In the genomic region with DNA sequence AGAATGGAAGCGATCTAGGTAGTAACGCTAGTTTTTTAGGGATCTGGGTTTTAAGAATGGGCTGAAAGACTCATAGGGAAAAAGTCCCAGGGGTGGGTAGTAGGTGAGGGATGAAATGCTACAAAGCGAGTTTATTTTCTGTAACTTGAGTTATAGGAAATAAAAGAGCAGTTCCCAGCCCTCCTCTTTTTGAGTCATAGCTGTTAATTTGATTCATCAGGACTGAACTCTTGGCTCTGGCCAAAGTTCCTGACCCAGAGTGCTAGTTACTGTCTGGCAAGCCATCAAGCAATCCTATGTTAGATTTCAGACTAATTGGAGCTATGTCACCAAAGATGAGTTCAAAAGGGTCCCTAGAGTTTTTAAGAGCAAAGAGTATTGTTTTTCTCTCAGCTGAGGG, we compare ENCODE assay signal across 25 cellular contexts. TPM values are rescaled to one million over a fixed set of nuclear protein-coding genes. Genes with fewer than 3 reads are reported as not detected.
DNase-seq lines count a peak whose midpoint lies in the region; ATAC-seq and TF ChIP-seq lines count a peak whose summit lies in the region.
"Had no signal": no experiment of that assay in that cellular context is flagged by ENCODE, and none has a peak within 500 bp of the region (broad histone marks: within the 10 kb centered on the region; RNA-seq: fewer than 3 reads in every experiment).

No MANE protein-coding gene starts in this region.

- no peaks in the 10 kb centered on the region for H3K27me3 ChIP-seq in SK-N-SH (ENCODE audit: insufficient read depth)
- H3K27me3 ChIP-seq: BE2C had no signal

- no peak overlapping the region for H3K9ac ChIP-seq in SK-N-SH

- no peaks in the 10 kb centered on the region for H3F3A ChIP-seq in SK-N-SH (replicated peaks; ENCODE audit: insufficient read depth)

- H3K4me2 ChIP-seq in SK-N-SH = no peak overlapping the region

- POLR2A ChIA-PET in SK-N-SH (lab: Yijun Ruan, JAX) = no interaction called here

- H4K20me1 ChIP-seq in SK-N-SH (ENCODE audit: insufficient read depth) = no peaks in the 10 kb centered on the region

- H3K4me3 ChIP-seq in SK-N-SH (ENCODE audit: low read depth in 2 of 2, low read length in 1 of 2) = no peak overlapping the region
- no peak overlapping the region for H3K4me3 ChIP-seq in fibroblast of mammary gland (ENCODE audit: control insufficient read depth, low read depth, low read length)

- no peaks in the 10 kb centered on the region for H3K4me1 Mint-ChIP-seq in activated T-cell treated with anti-CD3 and anti-CD28 coated beads, Interleukin-2, amount 50 U/mL, for 72 hours (ENCODE audit: low read depth)

- no peaks in the 10 kb centered on the region for H3K36me3 Mint-ChIP-seq in activated T-cell treated with anti-CD3 and anti-CD28 coated beads, Interleukin-2, amount 50 U/mL, for 72 hours (ENCODE audit: insufficient read depth in 2 of 2)

- H3K27me3 Mint-ChIP-seq in activated T-cell treated with anti-CD3 and anti-CD28 coated beads, Interleukin-2, amount 50 U/mL, for 72 hours (ENCODE audit: low read depth) = no peaks in the 10 kb centered on the region

- ATAC-seq in SK-N-SH treated with all-trans-retinoic acid at 6 μM for 48 hours (peak; percentile 22; the same call in 1 of the 3 replicates), omental fat pad (ENCODE audit: low FRiP score) (peak; percentile 71)
- ATAC-seq in activated T-cell treated with anti-CD3 and anti-CD28 coated beads, Interleukin-2, amount 50 U/mL, for 72 hours (replicated peaks in 1 of 2) = no peak

- H3K4me3 Mint-ChIP-seq in activated T-cell treated with anti-CD3 and anti-CD28 coated beads, Interleukin-2, amount 50 U/mL, for 72 hours = no peak overlapping the region

- no peaks in the 10 kb centered on the region for H3K4me1 ChIP-seq in SK-N-SH (ENCODE audit: control insufficient read depth in 1 of 2, insufficient read depth in 2 of 2, low read depth in 1 of 2, low read length in 1 of 2)
- H3K4me1 ChIP-seq: BE2C had no signal

- TF ChIP-seq EP300 in SK-N-SH (IDR thresholded peaks at IDR 0.05; ENCODE audit: borderline replicate concordance in 1 of 2, low read depth in 1 of 2, low read length in 1 of 2) = no peak

- 75% methylated on average over 3 of the region's 3 CpGs for WGBS in SK-N-SH (ENCODE audit: low lambda C conversion rate)

- no peak overlapping the region for H3K27ac Mint-ChIP-seq in activated T-cell treated with anti-CD3 and anti-CD28 coated beads, Interleukin-2, amount 50 U/mL, for 72 hours

- H3K79me2 ChIP-seq in SK-N-SH (ENCODE audit: insufficient read depth) = no peaks in the 10 kb centered on the region

- no peak overlapping the region for H2AFZ ChIP-seq in SK-N-SH (ENCODE audit: low read depth)

- H3K27ac ChIP-seq in SK-N-SH (ENCODE audit: low read depth in 2 of 2, low read length in 1 of 2) = no peak overlapping the region
- H3K27ac ChIP-seq: 22Rv1 had no signal

- TF ChIP-seq RAD21 in SK-N-SH (IDR thresholded peaks at IDR 0.05; ENCODE audit: low read length) = no peak

- H3K36me3 ChIP-seq in SK-N-SH (replicated peaks in 1 of 2; ENCODE audit: control insufficient read depth in 1 of 2, insufficient read depth in 2 of 2, low read length in 1 of 2) = no peaks in the 10 kb centered on the region
- H3K36me3 ChIP-seq: BE2C had no signal

- CTCF ChIA-PET in SK-N-SH (lab: Yijun Ruan, JAX) = no interaction called here

- no peak for DNase-seq in SK-N-SH
- DNase-seq in fibroblast of mammary gland (ENCODE audit: low read depth) = peak; percentile 49
- no peak for DNase-seq in omental fat pad (ENCODE audit: low spot score)
- no peak for DNase-seq in activated T-cell treated with anti-CD3 and anti-CD28 coated beads, Interleukin-2, amount 50 U/mL, for 72 hours
- DNase-seq in midbrain (lab: John Stamatoyannopoulos, UW) = no peak
- no peak for DNase-seq in OCI-M1 (lab: John Stamatoyannopoulos, UW)
- DNase-seq: BE2C; Calu3; DMS79 treated with DMSO at 0.1 percent for 48 hours; GF-D8; HCEC 1CT; KBM-7; MM.1S; NCI-H2029; NCI-H446 treated with DMSO at 0.1 percent for 48 hours; NCI-H526; NCI-H82; NK-92 treated with Interleukin-12 subunit alpha and Interleukin-12 subunit beta, amount 100 ng/mL, for 24 hours; RPMI8226; SHP77 had no signal

- H3K9me3 ChIP-seq in SK-N-SH = no peaks in the 10 kb centered on the region
- H3K9me3 ChIP-seq: BE2C had no signal

- TF ChIP-seq CTCF in SK-N-SH (IDR thresholded peaks at IDR 0.05) = no peak
- no peak for TF ChIP-seq CTCF in fibroblast of mammary gland (conservative IDR thresholded peaks at IDR 0.05; ENCODE audit: control insufficient read depth, insufficient read depth, low read depth, low read length)
- no peak for TF ChIP-seq CTCF in omental fat pad (IDR thresholded peaks at IDR 0.05)

- no peaks in the 10 kb centered on the region for H3K9me2 ChIP-seq in SK-N-SH

- H3K9me3 Mint-ChIP-seq in activated T-cell treated with anti-CD3 and anti-CD28 coated beads, Interleukin-2, amount 50 U/mL, for 72 hours = no peaks in the 10 kb centered on the region

TF ChIP-seq in SK-N-SH treated with all-trans-retinoic acid at 6 μM for 48 hours, 23 proteins besides CTCF, POLR2A, EP300 and RAD21 (continues in another document):
- TF ChIP-seq BACH2 (CRISPR knock-in tag; IDR thresholded peaks at IDR 0.05; ENCODE audit: borderline replicate concordance) = no peak
- TF ChIP-seq CREB5 (CRISPR knock-in tag; IDR thresholded peaks at IDR 0.05; ENCODE audit: low read depth) = no peak
- no peak for TF ChIP-seq PATZ1 (CRISPR knock-in tag; IDR thresholded peaks at IDR 0.05; ENCODE audit: borderline replicate concordance)
- TF ChIP-seq ISL1 (CRISPR knock-in tag; IDR thresholded peaks at IDR 0.05) = no peak

TF ChIP-seq in SK-N-SH, 30 proteins besides CTCF, POLR2A, EP300 and RAD21 (continues in another document):
- TF ChIP-seq JUND (IDR thresholded peaks at IDR 0.05) = no peak
- no peak for TF ChIP-seq ZBTB33 (IDR thresholded peaks at IDR 0.05; ENCODE audit: borderline replicate concordance, low read depth)
- TF ChIP-seq, protein P1, sequence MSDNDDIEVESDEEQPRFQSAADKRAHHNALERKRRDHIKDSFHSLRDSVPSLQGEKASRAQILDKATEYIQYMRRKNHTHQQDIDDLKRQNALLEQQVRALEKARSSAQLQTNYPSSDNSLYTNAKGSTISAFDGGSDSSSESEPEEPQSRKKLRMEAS (IDR thresholded peaks at IDR 0.05; ENCODE audit: low read depth) = no peak
- no peak for TF ChIP-seq TAF1 (IDR thresholded peaks at IDR 0.05; ENCODE audit: borderline replicate concordance, low read depth, low read length)
- no peak for TF ChIP-seq RXRA (IDR thresholded peaks at IDR 0.05; ENCODE audit: borderline replicate concordance, low read depth)
- no peak for TF ChIP-seq SMC3 (IDR thresholded peaks at IDR 0.05; ENCODE audit: low read depth, low read length)
- TF ChIP-seq TEAD4 (IDR thresholded peaks at IDR 0.05; ENCODE audit: borderline replicate concordance, insufficient read depth) = no peak
- TF ChIP-seq, protein P2, sequence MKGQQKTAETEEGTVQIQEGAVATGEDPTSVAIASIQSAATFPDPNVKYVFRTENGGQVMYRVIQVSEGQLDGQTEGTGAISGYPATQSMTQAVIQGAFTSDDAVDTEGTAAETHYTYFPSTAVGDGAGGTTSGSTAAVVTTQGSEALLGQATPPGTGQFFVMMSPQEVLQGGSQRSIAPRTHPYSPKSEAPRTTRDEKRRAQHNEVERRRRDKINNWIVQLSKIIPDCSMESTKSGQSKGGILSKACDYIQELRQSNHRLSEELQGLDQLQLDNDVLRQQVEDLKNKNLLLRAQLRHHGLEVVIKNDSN (IDR thresholded peaks at IDR 0.05; ENCODE audit: borderline replicate concordance, low read depth) = no peak
- TF ChIP-seq TCF12 (IDR thresholded peaks at IDR 0.05) = no peak
- TF ChIP-seq, protein P3, sequence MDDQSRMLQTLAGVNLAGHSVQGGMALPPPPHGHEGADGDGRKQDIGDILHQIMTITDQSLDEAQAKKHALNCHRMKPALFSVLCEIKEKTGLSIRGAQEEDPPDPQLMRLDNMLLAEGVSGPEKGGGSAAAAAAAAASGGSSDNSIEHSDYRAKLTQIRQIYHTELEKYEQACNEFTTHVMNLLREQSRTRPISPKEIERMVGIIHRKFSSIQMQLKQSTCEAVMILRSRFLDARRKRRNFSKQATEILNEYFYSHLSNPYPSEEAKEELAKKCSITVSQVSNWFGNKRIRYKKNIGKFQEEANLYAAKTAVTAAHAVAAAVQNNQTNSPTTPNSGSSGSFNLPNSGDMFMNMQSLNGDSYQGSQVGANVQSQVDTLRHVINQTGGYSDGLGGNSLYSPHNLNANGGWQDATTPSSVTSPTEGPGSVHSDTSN (IDR thresholded peaks at IDR 0.05) = no peak
- no peak for TF ChIP-seq EZH2phosphoT487 (IDR thresholded peaks at IDR 0.05; ENCODE audit: borderline replicate concordance, low read depth)
- no peak for TF ChIP-seq NFIC (IDR thresholded peaks at IDR 0.05; ENCODE audit: borderline replicate concordance)
- no peak for TF ChIP-seq RFX5 (IDR thresholded peaks at IDR 0.05; ENCODE audit: low read length)
- TF ChIP-seq ELF1 (IDR thresholded peaks at IDR 0.05) = no peak
- no peak for TF ChIP-seq SIN3A (IDR thresholded peaks at IDR 0.05; ENCODE audit: borderline replicate concordance, low read depth, low read length)

RNA-seq across cellular contexts. Expression of gene NOSTRIN, which starts 17.4 kb away (rescaled TPM):
- polyA plus RNA-seq in SK-N-SH (2012; rRNA removed) = not detected in 2 replicates
- polyA plus RNA-seq in SK-N-SH (2012; cell fraction: cytosol; rRNA removed) = not detected in 2 replicates
- not detected in 2 replicates for polyA plus RNA-seq in SK-N-SH (2012; cell fraction: nucleus; rRNA removed)
- 100 to 1,000 TPM in 1 of 4 donors, 10 to 100 TPM in 3; 16.3 to 197 (median 70.6) TPM for total RNA-seq in omental fat pad
- total RNA-seq in activated T-cell treated with anti-CD3 and anti-CD28 coated beads, Interleukin-2, amount 50 U/mL, for 72 hours = not detected
- total RNA-seq: H1, LHCN-M2, SK-MEL-5 had no signal
- polyA plus RNA-seq: H1 had no signal

Comparison
In these comparisons a context has a peak if more than half of its experiments do, and no peak if none do; other contexts are left out.
1. ATAC-seq: peak in SK-N-SH treated with all-trans-retinoic acid at 6 μM for 48 hours (single experiment) and omental fat pad (single experiment); none in activated T-cell treated with anti-CD3 and anti-CD28 coated beads, Interleukin-2, amount 50 U/mL, for 72 hours (0 of 2).
2. RNA of gene NOSTRIN, which starts 17.4 kb away (total RNA-seq): 16.3 to 197 TPM in omental fat pad; not detected in activated T-cell treated with anti-CD3 and anti-CD28 coated beads, Interleukin-2, amount 50 U/mL, for 72 hours; every median in the first group is over 10 times any median in the second.